ENCODE assay signal across 12 cellular contexts in the genomic region with DNA sequence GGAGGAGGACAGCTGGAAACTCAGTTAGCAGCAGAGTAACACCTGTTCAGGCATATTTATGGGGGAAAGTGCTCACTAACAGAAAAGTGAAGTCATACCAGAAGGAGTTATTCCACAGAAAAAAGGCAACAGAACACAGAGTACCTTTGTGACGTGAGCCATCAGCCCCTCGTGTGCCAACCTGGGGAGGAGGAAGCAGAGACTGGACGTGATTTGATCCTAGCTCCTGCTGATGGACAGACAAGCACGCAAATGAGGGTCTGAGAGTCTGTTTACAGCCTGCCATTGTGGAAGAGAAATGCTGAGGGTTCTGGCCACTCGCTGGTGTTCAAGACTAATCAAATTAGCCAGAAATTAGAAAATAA.
DNase-seq lines count a peak whose midpoint lies in the region; ATAC-seq and TF ChIP-seq lines count a peak whose summit lies in the region.
"Had no signal": no experiment of that assay in that cellular context is flagged by ENCODE, and none has a peak within 500 bp of the region (broad histone marks: within the 10 kb centered on the region; RNA-seq: fewer than 3 reads in every experiment).

No MANE protein-coding gene starts in this region.

- peak overlapping the region; percentile 98 for H3K27ac Mint-ChIP-seq in nephron progenitor cell
- H3K27ac Mint-ChIP-seq: activated B cell treated with CpG ODN at 0.5 μM for 24 hours; activated T-helper 2 cell treated with anti-CD3 and anti-CD28 coated beads, Interferon-gamma antibody, Interleukin-2, Interleukin-4, amounts not matched to agents 10 μg/mL and 5 μg/mL and 100 μg/mL, durations not matched to agents 14 hours and 24 hours and 36 hours had no signal

- H3K4me3 Mint-ChIP-seq in nephron progenitor cell = no peak overlapping the region
- H3K4me3 Mint-ChIP-seq: activated B cell treated with CpG ODN at 0.5 μM for 24 hours had no signal

- TF ChIP-seq CTCF in dorsolateral prefrontal cortex (IDR thresholded peaks at IDR 0.05 in 54 of 56, conservative IDR thresholded peaks at IDR 0.05 in 2 of 56; ENCODE audit: low read depth in 1 of 56, partially characterized antibody in 56 of 56) (no peak), nephron progenitor cell (IDR thresholded peaks at IDR 0.05) (no peak), uterus (IDR thresholded peaks at IDR 0.05) (no peak)

- peaks cover 0 to 7% of the 10 kb centered on the region in 2 donors for H3K4me1 ChIP-seq in uterus
- H3K4me1 ChIP-seq: A549 had no signal

- ATAC-seq in Right ventricle myocardium superior (ENCODE audit: poor library complexity) (peak; percentile 1), Right ventricle myocardium inferior (no peak), HG03469 (IDR thresholded peaks at IDR 0.05; ENCODE audit: unreplicated experiment) (no peak), GM18858 (IDR thresholded peaks at IDR 0.05; ENCODE audit: unreplicated experiment) (no peak)
- ATAC-seq: A549 had no signal

- peak overlapping the region in 51 of 59 donors; percentile 1 to 57 (median 34) for H3K4me3 ChIP-seq in dorsolateral prefrontal cortex
- no peak overlapping the region for H3K4me3 ChIP-seq in uterus
- H3K4me3 ChIP-seq: A549 had no signal

- intact Hi-C loops in Right ventricle myocardium superior (cut with DNase I) = no loop called here
- intact Hi-C loops in Right ventricle myocardium inferior (cut with DNase I) = loop anchor here (2.0 kb wide), 2 partner anchors 55 to 119 kb away; no protein-coding TSS in a partner anchor
- intact Hi-C loops in dorsolateral prefrontal cortex (cut with DNase I) = loop anchor here (2.0 to 10.0 kb wide), 4 partner anchors 63 to 347 kb away; partner anchors contain the start of gene ZNF521 (in 1 of the 2)
- intact Hi-C loops in uterus (cut with DNase I; ENCODE audit: low total_unique reads) = loop anchor here (10.0 kb wide), 2 partner anchors 53 to 113 kb away; no protein-coding TSS in a partner anchor

- peaks cover 54% of the 10 kb centered on the region for H3K4me1 Mint-ChIP-seq in nephron progenitor cell
- H3K4me1 Mint-ChIP-seq: activated B cell treated with CpG ODN at 0.5 μM for 24 hours had no signal

- H3K27ac ChIP-seq in dorsolateral prefrontal cortex (peak overlapping the region in 58 of 59 donors; percentile 11 to 87 (median 68)), uterus (peak overlapping the region; percentile 71 to 85)
- H3K27ac ChIP-seq: A549 had no signal

- H3K9me3 Mint-ChIP-seq in nephron progenitor cell = no peaks in the 10 kb centered on the region
- H3K9me3 Mint-ChIP-seq: activated B cell treated with CpG ODN at 0.5 μM for 24 hours; activated T-helper 2 cell treated with anti-CD3 and anti-CD28 coated beads, Interferon-gamma antibody, Interleukin-2, Interleukin-4, amounts not matched to agents 10 μg/mL and 5 μg/mL and 100 μg/mL, durations not matched to agents 14 hours and 24 hours and 36 hours had no signal

- TF ChIP-seq POLR2A in uterus (IDR thresholded peaks at IDR 0.05) = no peak

- DNase-seq in Right ventricle myocardium superior (peak; percentile 41), Right ventricle myocardium inferior (ENCODE audit: missing footprints) (no peak), dorsolateral prefrontal cortex (peak in 2 of 10 donors; percentile 15 to 80), nephron progenitor cell (no peak), uterus (peak; percentile 63 to 72), inferior parietal cortex (ENCODE audit: extremely low spot score) (no peak)
- DNase-seq: activated B cell treated with CpG ODN at 0.5 μM for 24 hours, NCI-H187 treated with DMSO at 0.1 percent for 48 hours had no signal

- H3K27me3 Mint-ChIP-seq in nephron progenitor cell (ENCODE audit: low read depth, poor library complexity) = no peaks in the 10 kb centered on the region

- H3K36me3 ChIP-seq in uterus = no peaks in the 10 kb centered on the region

- H3K9me3 ChIP-seq in uterus = no peaks in the 10 kb centered on the region
- H3K9me3 ChIP-seq: A549 had no signal

- H3K36me3 Mint-ChIP-seq in nephron progenitor cell (ENCODE audit: low read depth) = peaks cover 16% of the 10 kb centered on the region

- H3K27me3 ChIP-seq in dorsolateral prefrontal cortex (no peaks in the 10 kb centered on the region), uterus (no peaks in the 10 kb centered on the region)

Comparison
In these comparisons a context has a peak if more than half of its experiments do, and no peak if none do; other contexts are left out.
1. DNase-seq: peak in Right ventricle myocardium superior (single experiment) and uterus (2 of 2); none in Right ventricle myocardium inferior (single experiment), nephron progenitor cell (single experiment) and inferior parietal cortex (single experiment).
2. H3K4me3 ChIP-seq: peak in dorsolateral prefrontal cortex (51 of 59); none in uterus (0 of 2).